In genomic region chr19:58557253-58558065, GRCh38 we compare ENCODE assay signal across 8 cellular contexts. TPM values are rescaled to one million over a fixed set of nuclear protein-coding genes. Genes with fewer than 3 reads are reported as not detected.
DNase-seq lines count a peak whose midpoint lies in the region; ATAC-seq and TF ChIP-seq lines count a peak whose summit lies in the region.

No MANE protein-coding gene starts in this region.

- ATAC-seq in naive thymus-derived CD4-positive, alpha-beta T cell, result no peak

- POLR2A ChIA-PET in naive thymus-derived CD4-positive, alpha-beta T cell (lab: Charles Lee), result interaction anchor here (0.5 to 1.5 kb wide), 14 partner anchors 9 to 231 kb away, joined by 3 to 8 read pairs (median 4); partner anchors contain the start of genes TRIM28 and ZBTB45

- no peaks in the 10 kb centered on the region for H3K27me3 ChIP-seq in naive thymus-derived CD4-positive, alpha-beta T cell (ENCODE audit: control insufficient read depth in 2 of 2, insufficient read depth in 2 of 2, low read length in 2 of 2)

- H3K27ac ChIP-seq in coronary artery, result peak overlapping the region; percentile 87 to 91
- H3K27ac ChIP-seq in naive thymus-derived CD4-positive, alpha-beta T cell (ENCODE audit: low read depth, low read length), result peak overlapping the region; percentile 97

- H3K27ac Mint-ChIP-seq in naive thymus-derived CD4-positive, alpha-beta T cell, result peak overlapping the region; percentile 88 to 98 (median 94)

- TF ChIP-seq CTCF in AG09309 (IDR thresholded peaks at IDR 0.05; ENCODE audit: control insufficient read depth, insufficient read depth, low read depth, low read length, missing control alignments) (no peak), LNCaP clone FGC (IDR thresholded peaks at IDR 0.05; ENCODE audit: control insufficient read depth, extremely low read depth, insufficient read depth) (no peak), coronary artery (IDR thresholded peaks at IDR 0.05) (no peak)

- H3K36me3 Mint-ChIP-seq in naive thymus-derived CD4-positive, alpha-beta T cell, result peaks cover 7 to 41% (median 17%) of the 10 kb centered on the region in 5 donors

- peaks cover 1 to 17% (median 4%) of the 10 kb centered on the region in 3 experiments for H3K36me3 ChIP-seq in naive thymus-derived CD4-positive, alpha-beta T cell (ENCODE audit: control insufficient read depth in 2 of 3, insufficient read depth in 3 of 3, low read length in 3 of 3)

- no peaks in the 10 kb centered on the region for H3K9me3 ChIP-seq in naive thymus-derived CD4-positive, alpha-beta T cell (ENCODE audit: control insufficient read depth in 2 of 3, low read length in 3 of 3)

- peak overlapping the region; percentile 87 to 97 (median 94) for H3K4me3 Mint-ChIP-seq in naive thymus-derived CD4-positive, alpha-beta T cell

- H3K9me3 Mint-ChIP-seq in naive thymus-derived CD4-positive, alpha-beta T cell, result peaks cover 0 to 2% (median 0%) of the 10 kb centered on the region in 11 donors

- CTCF ChIA-PET in naive thymus-derived CD4-positive, alpha-beta T cell (lab: Charles Lee), result no interaction called here

- intact Hi-C loops in naive thymus-derived CD4-positive, alpha-beta T cell (cut with micrococcal nuclease), result loop anchor here (1.0 kb wide), 2 partner anchors 16 to 156 kb away; partner anchors contain the start of gene MZF1 (in 2 of the 2)

- no peaks in the 10 kb centered on the region for H3K27me3 Mint-ChIP-seq in naive thymus-derived CD4-positive, alpha-beta T cell

- H3K4me1 Mint-ChIP-seq in naive thymus-derived CD4-positive, alpha-beta T cell, result peaks cover 22 to 86% (median 78%) of the 10 kb centered on the region in 7 donors

- H3K4me1 ChIP-seq in naive thymus-derived CD4-positive, alpha-beta T cell (ENCODE audit: control insufficient read depth in 2 of 2, insufficient read depth in 2 of 2, low read length in 2 of 2), result peaks cover 46 to 57% of the 10 kb centered on the region in 2 donors

- DNase-seq in AG09309 (ENCODE audit: low read depth), result no peak
- DNase-seq in LNCaP clone FGC (ENCODE audit: low read depth), result no peak
- peak; percentile 73 for DNase-seq in coronary artery (ENCODE audit: low spot score)
- no peak for DNase-seq in naive thymus-derived CD4-positive, alpha-beta T cell
- DNase-seq in NCI-H1930 (lab: John Stamatoyannopoulos, UW), result no peak
- no peak for DNase-seq in activated gamma-delta T cell (lab: John Stamatoyannopoulos, UW)
- no peak for DNase-seq in SW480 (ENCODE audit: low spot score)
- no peak for DNase-seq in H4 (ENCODE audit: low spot score)

- H3K4me3 ChIP-seq in AG09309 (ENCODE audit: control insufficient read depth, low read depth, low read length) (peak overlapping the region; percentile 93), LNCaP clone FGC (ENCODE audit: low read depth, low read length) (peak overlapping the region; percentile 98), coronary artery (peak overlapping the region; percentile 70)
- H3K4me3 ChIP-seq in naive thymus-derived CD4-positive, alpha-beta T cell (ENCODE audit: low read length), result peak overlapping the region; percentile 79

RNA-seq across cellular contexts. Expression of gene UBE2M, which starts 1.0 kb away (rescaled TPM):
- total RNA-seq in naive thymus-derived CD4-positive, alpha-beta T cell, result 10 to 100 TPM; 37.1 to 92.1 (median 55.8) TPM
- polyA plus RNA-seq in naive thymus-derived CD4-positive, alpha-beta T cell, result 1 to 10 TPM; 7.5 to 7.8 TPM
- 108 and 109 TPM in 2 replicates for total RNA-seq in H4 (2014; rRNA removed; shearing (Covaris generic))

RNA-seq across cellular contexts. Expression of gene CHMP2A, which starts 2.6 kb away (rescaled TPM):
- 100 to 1,000 TPM in 1 of 5 experiments, 10 to 100 TPM in 4; 64.3 to 131 (median 71.2) TPM for total RNA-seq in naive thymus-derived CD4-positive, alpha-beta T cell
- polyA plus RNA-seq in naive thymus-derived CD4-positive, alpha-beta T cell, result 100 to 1,000 TPM; 167 to 193 TPM
- 242 and 244 TPM in 2 replicates for total RNA-seq in H4 (2014; rRNA removed; shearing (Covaris generic))

RNA-seq across cellular contexts. Expression of gene TRIM28, which starts 13.6 kb away (rescaled TPM):
- total RNA-seq in naive thymus-derived CD4-positive, alpha-beta T cell, result 100 to 1,000 TPM; 396 to 564 (median 435) TPM
- 10 to 100 TPM; 55.3 to 88.8 TPM for polyA plus RNA-seq in naive thymus-derived CD4-positive, alpha-beta T cell
- total RNA-seq in H4 (2014; rRNA removed; shearing (Covaris generic)), result 378 and 416 TPM in 2 replicates

RNA-seq across cellular contexts. Expression of gene MZF1, which starts 15.7 kb away (rescaled TPM):
- 10 to 100 TPM; 35.0 to 51.8 (median 44.9) TPM for total RNA-seq in naive thymus-derived CD4-positive, alpha-beta T cell
- 10 to 100 TPM in 1 of 2 donors, 1 to 10 TPM in 1; 9.9 to 18.6 TPM for polyA plus RNA-seq in naive thymus-derived CD4-positive, alpha-beta T cell
- 3.5 and 5.4 TPM in 2 replicates for total RNA-seq in H4 (2014; rRNA removed; shearing (Covaris generic))

RNA-seq across cellular contexts. Expression of gene ZBTB45, which starts 37.8 kb away (rescaled TPM):
- 10 to 100 TPM in 3 of 5 experiments, 1 to 10 TPM in 2; 9.8 to 19.2 (median 17.0) TPM for total RNA-seq in naive thymus-derived CD4-positive, alpha-beta T cell
- polyA plus RNA-seq in naive thymus-derived CD4-positive, alpha-beta T cell, result 1 to 10 TPM; 5.1 to 6.5 TPM
- total RNA-seq in H4 (2014; rRNA removed; shearing (Covaris generic)), result 1.6 and 4.6 TPM in 2 replicates
